ENCODE assay signal across 26 cellular contexts in genomic region chr3:169602482-169602881, GRCh38.
"Had no signal": no experiment of that assay in that cellular context is flagged by ENCODE, and none has a peak within 500 bp of the region (broad histone marks: within the 10 kb centered on the region; RNA-seq: fewer than 3 reads in every experiment).

No MANE protein-coding gene starts in this region.

- ATAC-seq: activated CD4-positive, alpha-beta T cell treated with anti-CD3 and anti-CD28 coated beads for 36 hours; activated T-helper 17 cell treated with anti-CD3 and anti-CD28 coated beads, Interleukin-2, amount 50 U/mL, for 72 hours; T-cell had no signal

- H3K4me3 Mint-ChIP-seq: activated CD4-positive, alpha-beta memory T cell treated with anti-CD3 and anti-CD28 coated beads, Interleukin-2, amount 10 ng/mL, durations not matched to agents 7 days and 5 days; activated CD4-positive, alpha-beta T cell treated with anti-CD3 and anti-CD28 coated beads for 36 hours; activated naive CD4-positive, alpha-beta T cell treated with anti-CD3 and anti-CD28 coated beads for 36 hours; activated naive CD8-positive, alpha-beta T cell; activated T-helper 17 cell treated with anti-CD3 and anti-CD28 coated beads, Interleukin-2, amount 50 U/mL, for 72 hours; brain; central memory CD8-positive, alpha-beta T cell; T-cell had no signal

- FAIRE-seq: astrocyte, TTC549 had no signal

- DNase-seq: activated CD4-positive, alpha-beta memory T cell treated with anti-CD3 and anti-CD28 coated beads, Interleukin-2, amount 10 ng/mL, durations not matched to agents 7 days and 5 days; activated CD4-positive, alpha-beta T cell treated with anti-CD3 and anti-CD28 coated beads for 36 hours; activated CD4-positive, alpha-beta T cell treated with anti-CD3 and anti-CD28 coated beads, Interleukin-2, amount 50 U/mL, for 1 hour; activated CD4-positive, CD25-positive, alpha-beta regulatory T cell; activated gamma-delta T cell; activated naive CD4-positive, alpha-beta T cell treated with anti-CD3 and anti-CD28 coated beads for 36 hours; activated T-cell treated with anti-CD3 and anti-CD28 coated beads for 4 hours; activated T-cell treated with anti-CD3 and anti-CD28 coated beads, Interleukin-2, amount 50 U/mL, for 48 hours; amygdala; MM.1S; NCI-H1105; NCI-H1436; NCI-H1694 treated with DMSO at 0.1 percent for 48 hours; NCI-H2029 treated with DMSO at 0.1 percent for 48 hours; NCI-H510A treated with DMSO at 0.1 percent for 48 hours; NCI-H69; T-cell; T-helper 2 cell; T1000 had no signal

- H3K27ac Mint-ChIP-seq: activated CD4-positive, alpha-beta memory T cell treated with anti-CD3 and anti-CD28 coated beads, Interleukin-2, amount 10 ng/mL, durations not matched to agents 7 days and 5 days; activated CD4-positive, alpha-beta T cell treated with anti-CD3 and anti-CD28 coated beads for 36 hours; activated naive CD4-positive, alpha-beta T cell treated with anti-CD3 and anti-CD28 coated beads for 36 hours; activated naive CD8-positive, alpha-beta T cell; activated T-helper 17 cell treated with anti-CD3 and anti-CD28 coated beads, Interleukin-2, amount 50 U/mL, for 72 hours; brain; T-cell had no signal

- H3K4me3 ChIP-seq: SK-N-MC had no signal

- H3K36me3 Mint-ChIP-seq: activated naive CD8-positive, alpha-beta T cell; brain; T-cell had no signal

- H3K9me3 Mint-ChIP-seq: activated CD4-positive, alpha-beta memory T cell treated with anti-CD3 and anti-CD28 coated beads, Interleukin-2, amount 10 ng/mL, durations not matched to agents 7 days and 5 days; activated naive CD4-positive, alpha-beta T cell treated with anti-CD3 and anti-CD28 coated beads for 36 hours; activated T-helper 17 cell treated with anti-CD3 and anti-CD28 coated beads, Interleukin-2, amount 50 U/mL, for 72 hours; central memory CD8-positive, alpha-beta T cell; T-cell had no signal

- H3K27me3 Mint-ChIP-seq: brain had no signal

- H3K4me1 Mint-ChIP-seq: activated CD4-positive, alpha-beta memory T cell treated with anti-CD3 and anti-CD28 coated beads, Interleukin-2, amount 10 ng/mL, durations not matched to agents 7 days and 5 days; activated CD4-positive, alpha-beta T cell treated with anti-CD3 and anti-CD28 coated beads for 36 hours; activated T-helper 17 cell treated with anti-CD3 and anti-CD28 coated beads, Interleukin-2, amount 50 U/mL, for 72 hours; brain; central memory CD8-positive, alpha-beta T cell; T-cell had no signal

- H3K27ac ChIP-seq: SK-N-MC had no signal
